In genomic region chr15:92955706-92956105, GRCh38 we compare ENCODE assay signal across 15 cellular contexts.
"Had no signal": no experiment of that assay in that cellular context is flagged by ENCODE, and none has a peak within 500 bp of the region (broad histone marks: within the 10 kb centered on the region; RNA-seq: fewer than 3 reads in every experiment).

No MANE protein-coding gene starts in this region.

- ATAC-seq: activated CD4-positive, alpha-beta T cell treated with anti-CD3 and anti-CD28 coated beads for 36 hours; left lobe of liver had no signal

- H3K27ac ChIP-seq: brain microvascular endothelial cell, esophagus squamous epithelium, SJSA1, stomach, uterus had no signal

- H3K27ac Mint-ChIP-seq: activated CD4-positive, alpha-beta T cell treated with anti-CD3 and anti-CD28 coated beads for 36 hours had no signal

- H3K4me3 ChIP-seq: dorsolateral prefrontal cortex, esophagus squamous epithelium, SJSA1, stomach, uterus had no signal

- H3K27me3 ChIP-seq: brain microvascular endothelial cell, dorsolateral prefrontal cortex, esophagus squamous epithelium, SJSA1, stomach, uterus had no signal

- H3K4me1 ChIP-seq: SJSA1, uterus had no signal

- H3K27me3 Mint-ChIP-seq: activated CD4-positive, alpha-beta T cell treated with anti-CD3 and anti-CD28 coated beads for 36 hours had no signal

- H3K36me3 ChIP-seq: uterus had no signal

- H3K9me3 ChIP-seq: esophagus squamous epithelium, SJSA1, stomach, uterus had no signal

- DNase-seq: activated CD4-positive, alpha-beta T cell treated with anti-CD3 and anti-CD28 coated beads for 36 hours; activated T-cell treated with anti-CD3 and anti-CD28 coated beads for 4 hours; amniotic stem cell; brain microvascular endothelial cell; dorsolateral prefrontal cortex; esophagus squamous epithelium; foreskin fibroblast; mammary epithelial cell; stimulated activated CD4-positive, alpha-beta T cell treated with anti-CD3 and anti-CD28 coated beads, Interleukin-4, amount 100 ng/mL, for 1 hour; stomach; SW 1271; T-helper 9 cell; uterus had no signal

- H3K4me3 Mint-ChIP-seq: activated CD4-positive, alpha-beta T cell treated with anti-CD3 and anti-CD28 coated beads for 36 hours had no signal
